20 cellular contexts compared by ENCODE assay signal in genomic region chr3:10560060-10560861, GRCh38. TPM values are rescaled to one million over a fixed set of nuclear protein-coding genes. Genes with fewer than 3 reads are reported as not detected.
"Had no signal": no experiment of that assay in that cellular context is flagged by ENCODE, and none has a peak within 500 bp of the region (broad histone marks: within the 10 kb centered on the region; RNA-seq: fewer than 3 reads in every experiment).

No MANE protein-coding gene starts in this region.

- ATAC-seq: activated T-cell treated with anti-CD3 and anti-CD28 coated beads, Interleukin-2, amount 50 U/mL, for 72 hours; gastroesophageal sphincter; heart left ventricle; naive thymus-derived CD4-positive, alpha-beta T cell; pancreas had no signal

- H3K4me3 ChIP-seq: ascending aorta, breast epithelium, esophagus muscularis mucosa, gastroesophageal sphincter, heart left ventricle, pancreas, stomach, thoracic aorta had no signal

- H3K27me3 ChIP-seq: ascending aorta had no signal

- DNase-seq: activated CD4-positive, alpha-beta T cell treated with anti-CD3 and anti-CD28 coated beads for 1 hour; activated CD4-positive, alpha-beta T cell treated with anti-CD3 and anti-CD28 coated beads, Interleukin-2, amount 50 U/mL, for 4 hours; activated effector memory CD4-positive, alpha-beta T cell treated with anti-CD3 and anti-CD28 coated beads, Interleukin-2, amount 50 U/mL, for 16 hours; activated T-cell treated with anti-CD3 and anti-CD28 coated beads, Interleukin-2, amount 50 U/mL, for 72 hours; cerebellar nuclear complex; effector memory CD4-positive, alpha-beta T cell; mesenchymal stem cell; pancreas; stomach; WERI-Rb-1 had no signal

- H3K27ac Mint-ChIP-seq: activated naive CD4-positive, alpha-beta T cell treated with anti-CD3 and anti-CD28 coated beads, Interleukin-2, amount 50 U/mL, for 24 hours; activated T-cell treated with anti-CD3 and anti-CD28 coated beads, Interleukin-2, amount 50 U/mL, for 72 hours; naive thymus-derived CD4-positive, alpha-beta T cell had no signal

- H3K4me3 Mint-ChIP-seq: activated naive CD4-positive, alpha-beta T cell treated with anti-CD3 and anti-CD28 coated beads, Interleukin-2, amount 50 U/mL, for 24 hours; activated T-cell treated with anti-CD3 and anti-CD28 coated beads, Interleukin-2, amount 50 U/mL, for 72 hours; naive thymus-derived CD4-positive, alpha-beta T cell had no signal

- H3K9me3 Mint-ChIP-seq: activated naive CD4-positive, alpha-beta T cell treated with anti-CD3 and anti-CD28 coated beads, Interleukin-2, amount 50 U/mL, for 24 hours; activated T-cell treated with anti-CD3 and anti-CD28 coated beads, Interleukin-2, amount 50 U/mL, for 72 hours had no signal

- H3K36me3 ChIP-seq: ascending aorta, breast epithelium, esophagus muscularis mucosa, gastroesophageal sphincter, heart left ventricle, pancreas, stomach, thoracic aorta, WERI-Rb-1 had no signal

- H3K9me3 ChIP-seq: ascending aorta, breast epithelium, heart left ventricle, pancreas, thoracic aorta had no signal

- H3K27ac ChIP-seq: ascending aorta, breast epithelium, esophagus muscularis mucosa, gastroesophageal sphincter, heart left ventricle, pancreas, stomach, thoracic aorta, WERI-Rb-1 had no signal

- H3K4me1 ChIP-seq: ascending aorta, breast epithelium, esophagus muscularis mucosa, gastroesophageal sphincter, heart left ventricle, pancreas, stomach had no signal

- H3K36me3 Mint-ChIP-seq: activated naive CD4-positive, alpha-beta T cell treated with anti-CD3 and anti-CD28 coated beads, Interleukin-2, amount 50 U/mL, for 24 hours had no signal

RNA-seq across cellular contexts. Expression of gene ATP2B2, which starts 54.9 kb away (rescaled TPM):
- total RNA-seq: activated T-cell treated with anti-CD3 and anti-CD28 coated beads, Interleukin-2, amount 50 U/mL, for 72 hours; ascending aorta; endothelial cell of umbilical vein; naive thymus-derived CD4-positive, alpha-beta T cell; T-helper 2 cell treated with Interferon-gamma antibody and Interleukin-4, amounts not matched to agents 100 ng/mL and 5 ng/mL, for 36 hours; thoracic aorta had no signal
- polyA plus RNA-seq: endothelial cell of umbilical vein; naive thymus-derived CD4-positive, alpha-beta T cell had no signal
